In the genomic region with DNA sequence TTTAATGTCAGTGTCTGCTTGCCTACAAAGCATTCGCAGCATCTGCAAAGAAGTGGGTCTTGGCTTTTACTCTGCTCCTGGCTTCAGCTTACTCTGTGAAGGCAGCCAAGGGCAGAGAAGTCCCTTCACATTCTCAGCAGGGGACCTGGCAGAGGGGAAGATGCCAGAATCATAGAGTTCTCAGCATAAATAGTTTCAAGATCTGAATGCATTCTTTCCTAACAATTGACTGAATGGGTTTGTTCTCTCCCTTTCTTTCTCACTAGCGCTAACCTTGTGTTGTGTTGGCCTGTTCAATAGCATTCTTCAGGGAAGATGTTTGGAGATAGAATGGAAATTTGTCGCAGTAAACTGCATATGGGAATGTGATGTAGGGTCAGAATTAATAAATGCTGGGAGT, we compare ENCODE assay signal across 22 cellular contexts.
DNase-seq lines count a peak whose midpoint lies in the region; ATAC-seq and FAIRE-seq lines count a peak whose summit lies in the region.
"Had no signal": no experiment of that assay in that cellular context is flagged by ENCODE, and none has a peak within 500 bp of the region (broad histone marks: within the 10 kb centered on the region; RNA-seq: fewer than 3 reads in every experiment).

No MANE protein-coding gene starts in this region.

- POLR2A ChIA-PET in activated CD4-positive, alpha-beta T cell treated with anti-CD3 and anti-CD28 coated beads for 36 hours (lab: Charles Lee), result no interaction called here

- no peaks in the 10 kb centered on the region for H3K36me3 ChIP-seq in HUES48 (ENCODE audit: control insufficient read depth, insufficient read depth, low read length)
- H3K36me3 ChIP-seq: brain microvascular endothelial cell, upper lobe of right lung had no signal

- DNase-seq in AG08395 (ENCODE audit: low spot score), result peak; percentile 16
- DNase-seq in cerebellar nuclear complex (lab: John Stamatoyannopoulos, UW), result peak; percentile 24 to 56
- DNase-seq in iPS-NIHi11 (ENCODE audit: low spot score), result peak; percentile 40
- no peak for DNase-seq in activated T-helper 2 cell treated with anti-CD3 and anti-CD28 coated beads, Interferon-gamma antibody, Interleukin-2, Interleukin-4, amounts not matched to agents 10 μg/mL and 5 μg/mL and 100 μg/mL, durations not matched to agents 14 hours and 24 hours and 36 hours (ENCODE audit: low spot score)
- no peak for DNase-seq in urothelium cell line (ENCODE audit: low spot score)
- no peak for DNase-seq in activated CD4-positive, alpha-beta T cell treated with anti-CD3 and anti-CD28 coated beads for 36 hours
- no peak for DNase-seq in left lobe of liver (ENCODE audit: low spot score)
- DNase-seq: activated CD4-positive, alpha-beta T cell treated with anti-CD3 and anti-CD28 coated beads, Interleukin-2, amount 50 U/mL, for 1 hour; activated naive CD4-positive, alpha-beta T cell treated with anti-CD3 and anti-CD28 coated beads, Interleukin-2, amount 10 ng/mL, durations not matched to agents 7 days and 5 days; activated T-cell treated with anti-CD3 and anti-CD28 coated beads, Interleukin-2, amount 50 U/mL, for 1 hour; brain microvascular endothelial cell; CD4-positive, alpha-beta memory T cell; DMS79; erythroblast; NCI-H1694 treated with DMSO at 0.1 percent for 48 hours; NCI-H446 treated with DMSO at 0.1 percent for 48 hours; right cardiac atrium; RPMI8226; stimulated activated CD4-positive, alpha-beta T cell treated with anti-CD3 and anti-CD28 coated beads, Interleukin-1b, Interleukin-23, amount 100 ng/mL, for 48 hours; stimulated activated naive CD8-positive, alpha-beta T cell treated with anti-CD3 and anti-CD28 coated beads, Interleukin-15, amount 100 ng/mL, for 72 hours; upper lobe of right lung had no signal

- H3K4me3 Mint-ChIP-seq in activated T-helper 2 cell treated with anti-CD3 and anti-CD28 coated beads, Interferon-gamma antibody, Interleukin-2, Interleukin-4, amounts not matched to agents 10 μg/mL and 5 μg/mL and 100 μg/mL, durations not matched to agents 14 hours and 24 hours and 36 hours (ENCODE audit: low read depth), result no peak overlapping the region
- H3K4me3 Mint-ChIP-seq in activated CD4-positive, alpha-beta T cell treated with anti-CD3 and anti-CD28 coated beads for 36 hours, result no peak overlapping the region
- H3K4me3 Mint-ChIP-seq: activated naive CD4-positive, alpha-beta T cell treated with anti-CD3 and anti-CD28 coated beads, Interleukin-2, amount 10 ng/mL, durations not matched to agents 7 days and 5 days; CD4-positive, alpha-beta memory T cell; stimulated activated naive CD8-positive, alpha-beta T cell treated with anti-CD3 and anti-CD28 coated beads, Interleukin-15, amount 100 ng/mL, for 72 hours had no signal

- H3K27ac Mint-ChIP-seq in activated T-helper 2 cell treated with anti-CD3 and anti-CD28 coated beads, Interferon-gamma antibody, Interleukin-2, Interleukin-4, amounts not matched to agents 10 μg/mL and 5 μg/mL and 100 μg/mL, durations not matched to agents 14 hours and 24 hours and 36 hours, result no peak overlapping the region
- no peak overlapping the region for H3K27ac Mint-ChIP-seq in activated CD4-positive, alpha-beta T cell treated with anti-CD3 and anti-CD28 coated beads for 36 hours
- H3K27ac Mint-ChIP-seq: activated naive CD4-positive, alpha-beta T cell treated with anti-CD3 and anti-CD28 coated beads, Interleukin-2, amount 10 ng/mL, durations not matched to agents 7 days and 5 days; CD4-positive, alpha-beta memory T cell; stimulated activated naive CD8-positive, alpha-beta T cell treated with anti-CD3 and anti-CD28 coated beads, Interleukin-15, amount 100 ng/mL, for 72 hours had no signal

- no peak overlapping the region for H3K9ac ChIP-seq in HUES48 (ENCODE audit: low read depth, low read length)

- peak overlapping the region; percentile 22 for H3K27ac ChIP-seq in HUES48 (ENCODE audit: low read depth, low read length)
- H3K27ac ChIP-seq: brain microvascular endothelial cell, upper lobe of right lung had no signal

- no peak for FAIRE-seq in urothelium cell line (lab: Jason Lieb, UNC)

- CTCF ChIA-PET in activated CD4-positive, alpha-beta T cell treated with anti-CD3 and anti-CD28 coated beads for 36 hours (lab: Charles Lee), result no interaction called here

- H3K36me3 Mint-ChIP-seq in activated T-helper 2 cell treated with anti-CD3 and anti-CD28 coated beads, Interferon-gamma antibody, Interleukin-2, Interleukin-4, amounts not matched to agents 10 μg/mL and 5 μg/mL and 100 μg/mL, durations not matched to agents 14 hours and 24 hours and 36 hours (ENCODE audit: low read depth), result no peaks in the 10 kb centered on the region
- H3K36me3 Mint-ChIP-seq in activated CD4-positive, alpha-beta T cell treated with anti-CD3 and anti-CD28 coated beads for 36 hours (ENCODE audit: low read depth), result no peaks in the 10 kb centered on the region
- H3K36me3 Mint-ChIP-seq: activated naive CD4-positive, alpha-beta T cell treated with anti-CD3 and anti-CD28 coated beads, Interleukin-2, amount 10 ng/mL, durations not matched to agents 7 days and 5 days; CD4-positive, alpha-beta memory T cell had no signal

- H3K4me1 ChIP-seq in HUES48 (ENCODE audit: control insufficient read depth, insufficient read depth, low read length), result peaks cover 25% of the 10 kb centered on the region
- H3K4me1 ChIP-seq: upper lobe of right lung had no signal

- no peaks in the 10 kb centered on the region for H3K9me3 ChIP-seq in HUES48 (ENCODE audit: control insufficient read depth, insufficient read depth, low read length)
- H3K9me3 ChIP-seq: upper lobe of right lung had no signal

- no peak for ATAC-seq in activated CD4-positive, alpha-beta T cell treated with anti-CD3 and anti-CD28 coated beads for 36 hours
- no peak for ATAC-seq in left lobe of liver
- ATAC-seq: right cardiac atrium; stimulated activated naive CD8-positive, alpha-beta T cell treated with anti-CD3 and anti-CD28 coated beads, Interleukin-15, amount 100 ng/mL, for 72 hours; upper lobe of right lung had no signal

- intact Hi-C loops in activated T-helper 2 cell treated with anti-CD3 and anti-CD28 coated beads, Interferon-gamma antibody, Interleukin-2, Interleukin-4, amounts not matched to agents 10 μg/mL and 5 μg/mL and 100 μg/mL, durations not matched to agents 14 hours and 24 hours and 36 hours (cut with micrococcal nuclease), result no loop called here
- intact Hi-C loops in activated CD4-positive, alpha-beta T cell treated with anti-CD3 and anti-CD28 coated beads for 36 hours (cut with DNase I, micrococcal nuclease), result no loop called here

- peaks cover 18% of the 10 kb centered on the region for H3K27me3 Mint-ChIP-seq in activated T-helper 2 cell treated with anti-CD3 and anti-CD28 coated beads, Interferon-gamma antibody, Interleukin-2, Interleukin-4, amounts not matched to agents 10 μg/mL and 5 μg/mL and 100 μg/mL, durations not matched to agents 14 hours and 24 hours and 36 hours (ENCODE audit: low read depth)
- H3K27me3 Mint-ChIP-seq in activated CD4-positive, alpha-beta T cell treated with anti-CD3 and anti-CD28 coated beads for 36 hours, result peaks cover 3% of the 10 kb centered on the region
- H3K27me3 Mint-ChIP-seq: activated naive CD4-positive, alpha-beta T cell treated with anti-CD3 and anti-CD28 coated beads, Interleukin-2, amount 10 ng/mL, durations not matched to agents 7 days and 5 days had no signal

- no peaks in the 10 kb centered on the region for H3K4me1 Mint-ChIP-seq in activated T-helper 2 cell treated with anti-CD3 and anti-CD28 coated beads, Interferon-gamma antibody, Interleukin-2, Interleukin-4, amounts not matched to agents 10 μg/mL and 5 μg/mL and 100 μg/mL, durations not matched to agents 14 hours and 24 hours and 36 hours (ENCODE audit: low read depth)
- H3K4me1 Mint-ChIP-seq in activated CD4-positive, alpha-beta T cell treated with anti-CD3 and anti-CD28 coated beads for 36 hours, result no peaks in the 10 kb centered on the region
- H3K4me1 Mint-ChIP-seq: activated naive CD4-positive, alpha-beta T cell treated with anti-CD3 and anti-CD28 coated beads, Interleukin-2, amount 10 ng/mL, durations not matched to agents 7 days and 5 days; stimulated activated naive CD8-positive, alpha-beta T cell treated with anti-CD3 and anti-CD28 coated beads, Interleukin-15, amount 100 ng/mL, for 72 hours had no signal

- H3K4me3 ChIP-seq in HUES48 (ENCODE audit: low read depth, low read length), result no peak overlapping the region
- H3K4me3 ChIP-seq: upper lobe of right lung had no signal

- H3K9me3 Mint-ChIP-seq in activated T-helper 2 cell treated with anti-CD3 and anti-CD28 coated beads, Interferon-gamma antibody, Interleukin-2, Interleukin-4, amounts not matched to agents 10 μg/mL and 5 μg/mL and 100 μg/mL, durations not matched to agents 14 hours and 24 hours and 36 hours, result no peaks in the 10 kb centered on the region
- no peaks in the 10 kb centered on the region for H3K9me3 Mint-ChIP-seq in activated CD4-positive, alpha-beta T cell treated with anti-CD3 and anti-CD28 coated beads for 36 hours (ENCODE audit: low read depth)
- H3K9me3 Mint-ChIP-seq: activated naive CD4-positive, alpha-beta T cell treated with anti-CD3 and anti-CD28 coated beads, Interleukin-2, amount 10 ng/mL, durations not matched to agents 7 days and 5 days; CD4-positive, alpha-beta memory T cell; stimulated activated naive CD8-positive, alpha-beta T cell treated with anti-CD3 and anti-CD28 coated beads, Interleukin-15, amount 100 ng/mL, for 72 hours had no signal

- H3K27me3 ChIP-seq in HUES48 (ENCODE audit: control insufficient read depth, insufficient read depth, low read length), result no peaks in the 10 kb centered on the region; the same call in 1 of the 2 replicates
- H3K27me3 ChIP-seq: brain microvascular endothelial cell, upper lobe of right lung had no signal

Comparison
In these comparisons a context has a peak if more than half of its experiments do, and no peak if none do; other contexts are left out.
1. DNase-seq: peak in AG08395 (single experiment), cerebellar nuclear complex (2 of 2) and iPS-NIHi11 (single experiment); none in activated T-helper 2 cell treated with anti-CD3 and anti-CD28 coated beads, Interferon-gamma antibody, Interleukin-2, Interleukin-4, amounts not matched to agents 10 μg/mL and 5 μg/mL and 100 μg/mL, durations not matched to agents 14 hours and 24 hours and 36 hours (single experiment), urothelium cell line (single experiment), activated CD4-positive, alpha-beta T cell treated with anti-CD3 and anti-CD28 coated beads for 36 hours (single experiment) and left lobe of liver (single experiment).